ENCODE assay signal across 16 cellular contexts in the genomic region with DNA sequence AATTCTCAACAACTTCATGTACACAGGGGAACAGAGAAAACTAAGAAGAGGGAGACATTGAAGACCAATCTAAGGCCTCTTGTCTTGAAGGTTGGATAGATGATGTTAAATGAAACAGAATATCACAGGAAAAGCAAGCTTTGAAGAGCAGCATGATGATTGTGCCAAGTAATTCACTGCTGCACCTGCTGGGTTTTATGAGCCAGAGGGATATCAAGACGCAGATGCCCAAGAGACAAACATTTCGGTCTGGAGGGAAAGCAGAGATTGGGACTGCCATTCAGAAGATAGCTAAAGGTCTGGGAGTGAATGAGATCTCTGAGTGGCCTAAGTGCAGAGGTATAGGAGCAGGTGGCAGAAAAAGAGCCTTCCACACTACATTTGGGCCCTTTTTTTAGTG.
"Had no signal": no experiment of that assay in that cellular context is flagged by ENCODE, and none has a peak within 500 bp of the region (broad histone marks: within the 10 kb centered on the region; RNA-seq: fewer than 3 reads in every experiment).

No MANE protein-coding gene starts in this region.

- DNase-seq: activated CD4-positive, alpha-beta T cell treated with anti-CD3 and anti-CD28 coated beads, Interleukin-2, amount 10 ng/mL, durations not matched to agents 7 days and 5 days; activated CD4-positive, CD25-positive, alpha-beta regulatory T cell; activated CD8-positive, alpha-beta memory T cell treated with anti-CD3 and anti-CD28 coated beads for 24 hours; activated naive CD4-positive, alpha-beta T cell treated with anti-CD3 and anti-CD28 coated beads, Interleukin-2, amount 10 ng/mL, durations not matched to agents 7 days and 5 days; effector memory CD8-positive, alpha-beta T cell; islet precursor cell; left lung; mucosa of descending colon; stimulated activated CD4-positive, alpha-beta T cell treated with anti-CD3 and anti-CD28 coated beads, Interleukin-4, amount 100 ng/mL, for 1 hour; stimulated activated CD8-positive, alpha-beta memory T cell treated with anti-CD3 and anti-CD28 coated beads, Interleukin-4, amount 100 ng/mL, for 48 hours; upper lobe of right lung had no signal

- H3K4me1 ChIP-seq: left lung had no signal

- H3K9me3 ChIP-seq: gastroesophageal sphincter, left lung, mucosa of descending colon, upper lobe of right lung had no signal

- H3K27ac ChIP-seq: epithelial cell of prostate, gastroesophageal sphincter, left lung, upper lobe of right lung had no signal

- ATAC-seq: effector memory CD8-positive, alpha-beta T cell; gastroesophageal sphincter; left lung; mucosa of descending colon; upper lobe of right lung had no signal

- H3K4me3 ChIP-seq: gastroesophageal sphincter, left lung, mucosa of descending colon, upper lobe of right lung had no signal

- H3K27ac Mint-ChIP-seq: activated CD4-positive, alpha-beta T cell treated with anti-CD3 and anti-CD28 coated beads, Interleukin-2, amount 10 ng/mL, durations not matched to agents 7 days and 5 days; activated naive CD4-positive, alpha-beta T cell treated with anti-CD3 and anti-CD28 coated beads, Interleukin-2, amount 10 ng/mL, durations not matched to agents 7 days and 5 days; dendritic cell treated with granulocyte-macrophage colony-stimulating factor and Interleukin-4, amounts not matched to agents 40 ng/mL and 50 ng/mL, for 4 days; effector memory CD8-positive, alpha-beta T cell; stimulated activated naive CD8-positive, alpha-beta T cell treated with anti-CD3 and anti-CD28 coated beads, Interleukin-15, Interleukin-2, amounts not matched to agents 100 ng/mL and 50 ng/mL, for 24 hours had no signal

- H3K27me3 Mint-ChIP-seq: activated CD4-positive, alpha-beta T cell treated with anti-CD3 and anti-CD28 coated beads, Interleukin-2, amount 10 ng/mL, durations not matched to agents 7 days and 5 days; activated naive CD4-positive, alpha-beta T cell treated with anti-CD3 and anti-CD28 coated beads, Interleukin-2, amount 10 ng/mL, durations not matched to agents 7 days and 5 days; central memory CD8-positive, alpha-beta T cell; dendritic cell treated with granulocyte-macrophage colony-stimulating factor and Interleukin-4, amounts not matched to agents 40 ng/mL and 50 ng/mL, for 4 days; effector memory CD8-positive, alpha-beta T cell; stimulated activated naive CD8-positive, alpha-beta T cell treated with anti-CD3 and anti-CD28 coated beads, Interleukin-15, Interleukin-2, amounts not matched to agents 100 ng/mL and 50 ng/mL, for 24 hours had no signal

- H3K27me3 ChIP-seq: gastroesophageal sphincter, left lung, upper lobe of right lung had no signal

- H3K4me3 Mint-ChIP-seq: activated CD4-positive, alpha-beta T cell treated with anti-CD3 and anti-CD28 coated beads, Interleukin-2, amount 10 ng/mL, durations not matched to agents 7 days and 5 days; activated naive CD4-positive, alpha-beta T cell treated with anti-CD3 and anti-CD28 coated beads, Interleukin-2, amount 10 ng/mL, durations not matched to agents 7 days and 5 days; central memory CD8-positive, alpha-beta T cell; dendritic cell treated with granulocyte-macrophage colony-stimulating factor and Interleukin-4, amounts not matched to agents 40 ng/mL and 50 ng/mL, for 4 days; effector memory CD8-positive, alpha-beta T cell; stimulated activated naive CD8-positive, alpha-beta T cell treated with anti-CD3 and anti-CD28 coated beads, Interleukin-15, Interleukin-2, amounts not matched to agents 100 ng/mL and 50 ng/mL, for 24 hours had no signal

- H3K4me1 Mint-ChIP-seq: activated CD4-positive, alpha-beta T cell treated with anti-CD3 and anti-CD28 coated beads, Interleukin-2, amount 10 ng/mL, durations not matched to agents 7 days and 5 days; activated naive CD4-positive, alpha-beta T cell treated with anti-CD3 and anti-CD28 coated beads, Interleukin-2, amount 10 ng/mL, durations not matched to agents 7 days and 5 days; central memory CD8-positive, alpha-beta T cell had no signal

- H3K9me3 Mint-ChIP-seq: activated CD4-positive, alpha-beta T cell treated with anti-CD3 and anti-CD28 coated beads, Interleukin-2, amount 10 ng/mL, durations not matched to agents 7 days and 5 days; activated naive CD4-positive, alpha-beta T cell treated with anti-CD3 and anti-CD28 coated beads, Interleukin-2, amount 10 ng/mL, durations not matched to agents 7 days and 5 days; central memory CD8-positive, alpha-beta T cell; dendritic cell treated with granulocyte-macrophage colony-stimulating factor and Interleukin-4, amounts not matched to agents 40 ng/mL and 50 ng/mL, for 4 days; effector memory CD8-positive, alpha-beta T cell; stimulated activated naive CD8-positive, alpha-beta T cell treated with anti-CD3 and anti-CD28 coated beads, Interleukin-15, Interleukin-2, amounts not matched to agents 100 ng/mL and 50 ng/mL, for 24 hours had no signal

- H3K36me3 Mint-ChIP-seq: activated naive CD4-positive, alpha-beta T cell treated with anti-CD3 and anti-CD28 coated beads, Interleukin-2, amount 10 ng/mL, durations not matched to agents 7 days and 5 days had no signal

- H3K36me3 ChIP-seq: gastroesophageal sphincter, left lung, upper lobe of right lung had no signal
